Comparison of ENCODE assay signal across 8 cellular contexts in genomic region chr12:57088442-57089258, GRCh38. TPM values are rescaled to one million over a fixed set of nuclear protein-coding genes. Genes with fewer than 3 reads are reported as not detected.
A peak's percentile ranks its signal among the peaks of the same experiment; 100 is the strongest.
DNase-seq lines count a peak whose midpoint lies in the region; ATAC-seq and TF ChIP-seq lines count a peak whose summit lies in the region.

TSS of gene NAB2 (plus strand) at chr12:57089114. CDS start at chr12:57089272, 158 bp downstream.

- peak within 1 kb of the TSS; percentile 98 for H3K4me3 Mint-ChIP-seq in neural crest cell
- peak within 1 kb of the TSS; percentile 98 to 99 for H3K4me3 Mint-ChIP-seq in stimulated activated naive CD8-positive, alpha-beta T cell treated with anti-CD3 and anti-CD28 coated beads, Interleukin-15, amount 100 ng/mL, for 72 hours

- peaks cover 71% of the 10 kb centered on the region for H3K4me1 Mint-ChIP-seq in neural crest cell
- H3K4me1 Mint-ChIP-seq in stimulated activated naive CD8-positive, alpha-beta T cell treated with anti-CD3 and anti-CD28 coated beads, Interleukin-15, amount 100 ng/mL, for 72 hours = peaks cover 69% of the 10 kb centered on the region

- H3K27ac Mint-ChIP-seq in neural crest cell (ENCODE audit: unreplicated experiment) = peak within 1 kb of the TSS; percentile 98
- H3K27ac Mint-ChIP-seq in stimulated activated naive CD8-positive, alpha-beta T cell treated with anti-CD3 and anti-CD28 coated beads, Interleukin-15, amount 100 ng/mL, for 72 hours = peak within 1 kb of the TSS; percentile 97 to 98

- H3K27me3 Mint-ChIP-seq in neural crest cell (ENCODE audit: low read depth) = peaks cover under 1% of the 10 kb centered on the region
- no peaks in the 10 kb centered on the region for H3K27me3 Mint-ChIP-seq in stimulated activated naive CD8-positive, alpha-beta T cell treated with anti-CD3 and anti-CD28 coated beads, Interleukin-15, amount 100 ng/mL, for 72 hours

- DNase-seq in ELR (ENCODE audit: low read depth) = peak; percentile 92
- DNase-seq in H7 = peak; percentile 99
- peak; percentile 90 for DNase-seq in M059J (ENCODE audit: low read depth)
- DNase-seq in SIG-M5 (lab: John Stamatoyannopoulos, UW) = peak; percentile 87
- DNase-seq in activated gamma-delta T cell (lab: John Stamatoyannopoulos, UW) = peak; percentile 89
- DNase-seq in fibroblast of villous mesenchyme (ENCODE audit: low read depth) = peak; percentile 98
- peak; percentile 83 for DNase-seq in neural crest cell (ENCODE audit: low read depth, low spot score)
- DNase-seq in stimulated activated naive CD8-positive, alpha-beta T cell treated with anti-CD3 and anti-CD28 coated beads, Interleukin-15, amount 100 ng/mL, for 72 hours = peak; percentile 90 to 94

- H3K36me3 Mint-ChIP-seq in neural crest cell (ENCODE audit: low read depth) = peaks cover 6% of the 10 kb centered on the region

- peak within 1 kb of the TSS; percentile 95 for H3K4me3 ChIP-seq in H7 (ENCODE audit: insufficient read depth, low read depth, low read length)
- H3K4me3 ChIP-seq in fibroblast of villous mesenchyme (ENCODE audit: low read depth, low read length) = peak within 1 kb of the TSS; percentile 93

- H3K9me3 Mint-ChIP-seq in neural crest cell = no peaks in the 10 kb centered on the region
- H3K9me3 Mint-ChIP-seq in stimulated activated naive CD8-positive, alpha-beta T cell treated with anti-CD3 and anti-CD28 coated beads, Interleukin-15, amount 100 ng/mL, for 72 hours = no peaks in the 10 kb centered on the region

- peaks cover 5% of the 10 kb centered on the region for H3K36me3 ChIP-seq in H7 (replicated peaks; ENCODE audit: control insufficient read depth, insufficient read depth, low read length)

- TF ChIP-seq CTCF in fibroblast of villous mesenchyme (IDR thresholded peaks at IDR 0.05; ENCODE audit: insufficient read depth, low read depth, low read length) = no peak
- TF ChIP-seq CTCF in neural crest cell (conservative IDR thresholded peaks at IDR 0.05) = no peak

- peak; percentile 66 for ATAC-seq in stimulated activated naive CD8-positive, alpha-beta T cell treated with anti-CD3 and anti-CD28 coated beads, Interleukin-15, amount 100 ng/mL, for 72 hours

- peaks cover 4% of the 10 kb centered on the region; the same call in 1 of the 2 replicates for H3K27me3 ChIP-seq in H7 (ENCODE audit: control insufficient read depth, insufficient read depth, low read length)

RNA-seq across cellular contexts. Expression of gene NAB2, which starts in this region (rescaled TPM):
- 19.0 and 20.8 TPM in 2 replicates for total RNA-seq in H7 (2014; rRNA removed; shearing (Covaris generic))
- total RNA-seq in M059J (2014; rRNA removed; shearing (Covaris generic)) = 11.0 and 18.9 TPM in 2 replicates
- total RNA-seq in fibroblast of villous mesenchyme (38.0 and 39.6 TPM in 2 replicates), neural crest cell (58.0 and 61.2 TPM in 2 replicates)

Comparison
In these comparisons a context has a peak if more than half of its experiments do, and no peak if none do; other contexts are left out.
1. Peak in every context shown above with its lines: DNase-seq, ATAC-seq and H3K4me3 ChIP-seq.